1 cellular context compared by ENCODE assay signal in the genomic region with DNA sequence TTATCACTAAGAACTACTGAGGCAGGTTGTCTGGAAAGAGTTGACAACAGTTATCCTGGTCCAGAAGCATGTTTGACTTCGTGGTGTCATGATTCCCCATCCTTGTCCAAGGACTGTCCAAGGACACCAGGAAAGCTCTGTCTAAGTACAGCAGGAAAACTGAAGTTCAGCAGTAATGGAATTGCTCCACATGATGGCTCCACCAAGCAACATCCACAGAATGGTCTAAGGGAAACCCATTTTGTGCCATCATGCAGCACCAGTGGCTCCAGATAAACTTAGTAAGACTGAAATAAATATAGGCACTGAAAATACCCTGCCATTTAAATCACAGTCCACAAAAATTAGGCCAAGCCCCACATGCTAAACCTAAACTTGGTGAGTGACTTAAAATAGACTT.
TF ChIP-seq lines count a peak whose summit lies in the region.

No MANE protein-coding gene starts in this region.

TF ChIP-seq in HepG2, 621 proteins besides CTCF, POLR2A, EP300 and RAD21 (continued from another document):
- TF ChIP-seq ZNF570 (CRISPR knock-in tag; IDR thresholded peaks at IDR 0.05; ENCODE audit: borderline replicate concordance) (no peak), TCF12 (IDR thresholded peaks at IDR 0.05) (no peak), TCF12 (CRISPR knock-in tag; IDR thresholded peaks at IDR 0.05) (no peak)
